Comparison of ENCODE assay signal across 5 cellular contexts in the genomic region with DNA sequence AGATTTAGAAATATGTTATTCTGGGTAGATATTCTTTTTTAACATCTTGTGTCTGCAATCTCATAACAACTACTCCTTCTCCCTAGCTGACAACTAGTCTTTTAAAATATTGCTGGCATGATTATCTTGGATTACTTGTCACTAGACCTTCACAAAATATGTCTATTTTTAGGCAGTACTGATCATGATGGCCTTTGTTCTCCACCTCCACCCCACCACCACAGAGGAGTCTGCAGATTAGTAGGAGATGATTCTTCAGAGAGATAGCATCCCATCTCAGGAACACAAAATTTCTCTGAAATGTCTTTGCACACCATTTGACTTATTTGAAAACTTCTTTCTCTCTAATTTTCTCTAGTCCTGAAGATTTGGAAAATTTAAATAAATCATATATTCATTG.
"Had no signal": no experiment of that assay in that cellular context is flagged by ENCODE, and none has a peak within 500 bp of the region (broad histone marks: within the 10 kb centered on the region; RNA-seq: fewer than 3 reads in every experiment).

No MANE protein-coding gene starts in this region.

- H3K4me3 ChIP-seq: GM23338, K562 had no signal

- H3K4me3 Mint-ChIP-seq: GM23338, H9 had no signal

- ATAC-seq: GM23338, K562 had no signal

- H3K27ac Mint-ChIP-seq: GM23338 had no signal

- H3K4me2 ChIP-seq: GM23338 had no signal

- DNase-seq: H9, HCEC 1CT, IMR-90 had no signal

- H2AFZ ChIP-seq: GM23338 had no signal
